ENCODE assay signal across 20 cellular contexts in genomic region chr6:29447670-29448069, GRCh38. TPM values are rescaled to one million over a fixed set of nuclear protein-coding genes. Genes with fewer than 3 reads are reported as not detected.
A peak's percentile ranks its signal among the peaks of the same experiment; 100 is the strongest.
DNase-seq lines count a peak whose midpoint lies in the region; ATAC-seq, FAIRE-seq and TF ChIP-seq lines count a peak whose summit lies in the region.
"Had no signal": no experiment of that assay in that cellular context is flagged by ENCODE, and none has a peak within 500 bp of the region (broad histone marks: within the 10 kb centered on the region; RNA-seq: fewer than 3 reads in every experiment).

No MANE protein-coding gene starts in this region.

- H3K27ac ChIP-seq in GM23338 (ENCODE audit: low read depth) (no peak overlapping the region), astrocyte (ENCODE audit: low read depth, low read length) (no peak overlapping the region)
- H3K27ac ChIP-seq: heart left ventricle, right atrium auricular region, thyroid gland had no signal

- H3K9ac ChIP-seq in astrocyte (ENCODE audit: low read length) = no peak overlapping the region

- H3K4me1 ChIP-seq in GM23338 (ENCODE audit: insufficient read depth) (peaks cover 15% of the 10 kb centered on the region), astrocyte (ENCODE audit: insufficient read depth, low read length) (peaks cover 2% of the 10 kb centered on the region)
- H3K4me1 ChIP-seq: heart left ventricle, right atrium auricular region, thyroid gland had no signal

- CTCF ChIA-PET in activated CD8-positive, alpha-beta T cell treated with anti-CD3 and anti-CD28 coated beads, Interleukin-2, amount 10 ng/mL, durations not matched to agents 7 days and 5 days (lab: Charles Lee) = no interaction called here

- no peak for FAIRE-seq in astrocyte (lab: Jason Lieb, UNC)
- FAIRE-seq: D721Med had no signal

- TF ChIP-seq CTCF in GM23338 (conservative IDR thresholded peaks at IDR 0.05; ENCODE audit: low read depth in 2 of 2) (no peak), astrocyte (IDR thresholded peaks at IDR 0.05; ENCODE audit: insufficient read depth, low read depth, low read length) (no peak)

- H3K9me3 ChIP-seq in astrocyte (ENCODE audit: insufficient read depth, low read depth, low read length) = no peaks in the 10 kb centered on the region
- H3K9me3 ChIP-seq: thyroid gland had no signal

- H4K20me1 ChIP-seq in GM23338 (replicated peaks; ENCODE audit: insufficient read depth) (no peaks in the 10 kb centered on the region), astrocyte (ENCODE audit: insufficient read depth, low read length) (no peaks in the 10 kb centered on the region)

- no peaks in the 10 kb centered on the region for H3F3A ChIP-seq in GM23338 (replicated peaks; ENCODE audit: low read depth)

- peaks cover 3% of the 10 kb centered on the region; the same call in 1 of the 3 replicates for H3K36me3 Mint-ChIP-seq in GM23338 (ENCODE audit: low read depth)
- peaks cover 3% of the 10 kb centered on the region for H3K36me3 Mint-ChIP-seq in astrocyte (ENCODE audit: low read depth, unreplicated experiment)
- no peaks in the 10 kb centered on the region for H3K36me3 Mint-ChIP-seq in activated CD8-positive, alpha-beta T cell treated with anti-CD3 and anti-CD28 coated beads, Interleukin-2, amount 10 ng/mL, durations not matched to agents 7 days and 5 days (ENCODE audit: low read depth)
- no peaks in the 10 kb centered on the region for H3K36me3 Mint-ChIP-seq in T-helper 2 cell treated with Interferon-gamma antibody and Interleukin-4, amounts not matched to agents 5 μg/mL and 100 μg/mL, for 36 hours (ENCODE audit: low read depth)
- H3K36me3 Mint-ChIP-seq: activated naive CD4-positive, alpha-beta T cell treated with anti-CD3 and anti-CD28 coated beads, Interleukin-2, amount 50 U/mL, for 24 hours had no signal

- H3K27me3 ChIP-seq in GM23338 (ENCODE audit: insufficient read depth) = no peaks in the 10 kb centered on the region
- no peaks in the 10 kb centered on the region for H3K27me3 ChIP-seq in astrocyte (ENCODE audit: insufficient read depth, low read length)
- H3K27me3 ChIP-seq: right atrium auricular region, thyroid gland had no signal

- H3K9me3 Mint-ChIP-seq in GM23338 (peaks cover 15% of the 10 kb centered on the region), astrocyte (ENCODE audit: unreplicated experiment) (peaks cover 9% of the 10 kb centered on the region)
- no peaks in the 10 kb centered on the region for H3K9me3 Mint-ChIP-seq in activated CD8-positive, alpha-beta T cell treated with anti-CD3 and anti-CD28 coated beads, Interleukin-2, amount 10 ng/mL, durations not matched to agents 7 days and 5 days (ENCODE audit: insufficient read depth)
- peaks cover 5% of the 10 kb centered on the region for H3K9me3 Mint-ChIP-seq in T-helper 2 cell treated with Interferon-gamma antibody and Interleukin-4, amounts not matched to agents 5 μg/mL and 100 μg/mL, for 36 hours
- H3K9me3 Mint-ChIP-seq: activated naive CD4-positive, alpha-beta T cell treated with anti-CD3 and anti-CD28 coated beads, Interleukin-2, amount 50 U/mL, for 24 hours had no signal

- H3K4me2 ChIP-seq in GM23338 (peak overlapping the region; percentile 46), astrocyte (ENCODE audit: low read length) (no peak overlapping the region)

- peak; percentile 86 for DNase-seq in GM23338 (ENCODE audit: low spot score)
- DNase-seq in astrocyte (ENCODE audit: low read depth) = no peak
- DNase-seq in islet precursor cell = peak; percentile 62
- DNase-seq in NCI-H2171 treated with DMSO at 0.1 percent for 48 hours (lab: John Stamatoyannopoulos, UW) = no peak
- no peak for DNase-seq in activated CD8-positive, alpha-beta T cell treated with anti-CD3 and anti-CD28 coated beads, Interleukin-2, amount 10 ng/mL, durations not matched to agents 7 days and 5 days
- no peak for DNase-seq in T-helper 2 cell treated with Interferon-gamma antibody and Interleukin-4, amounts not matched to agents 5 μg/mL and 100 μg/mL, for 36 hours (ENCODE audit: low spot score)
- DNase-seq: activated CD4-positive, CD25-positive, alpha-beta regulatory T cell treated with anti-CD3 and anti-CD28 coated beads, Interleukin-2, amount 50 U/mL, for 72 hours; heart left ventricle; NCI-H1930; NCI-H69; stimulated activated CD4-positive, alpha-beta T cell treated with anti-CD3 and anti-CD28 coated beads, Interleukin-2, amount 100 ng/mL, for 24 hours; T-helper 17 cell; thyroid gland had no signal

- H3K79me2 ChIP-seq in GM23338 (replicated peaks; ENCODE audit: insufficient read depth) (no peaks in the 10 kb centered on the region), astrocyte (ENCODE audit: insufficient read depth, low read length) (no peaks in the 10 kb centered on the region)

- peaks cover 16% of the 10 kb centered on the region for H3K4me1 Mint-ChIP-seq in GM23338
- peaks cover 43% of the 10 kb centered on the region for H3K4me1 Mint-ChIP-seq in astrocyte (ENCODE audit: low read depth, unreplicated experiment)
- H3K4me1 Mint-ChIP-seq in activated CD8-positive, alpha-beta T cell treated with anti-CD3 and anti-CD28 coated beads, Interleukin-2, amount 10 ng/mL, durations not matched to agents 7 days and 5 days (ENCODE audit: low read depth) = no peaks in the 10 kb centered on the region
- H3K4me1 Mint-ChIP-seq in T-helper 2 cell treated with Interferon-gamma antibody and Interleukin-4, amounts not matched to agents 5 μg/mL and 100 μg/mL, for 36 hours (ENCODE audit: low read depth) = no peaks in the 10 kb centered on the region
- H3K4me1 Mint-ChIP-seq: activated naive CD4-positive, alpha-beta T cell treated with anti-CD3 and anti-CD28 coated beads, Interleukin-2, amount 50 U/mL, for 24 hours; T-helper 17 cell had no signal

- H3K9me2 ChIP-seq in GM23338 (ENCODE audit: insufficient read depth) = peaks cover 11% of the 10 kb centered on the region

- H3K27ac Mint-ChIP-seq in GM23338 (peak overlapping the region; percentile 42), astrocyte (ENCODE audit: unreplicated experiment) (peak overlapping the region; percentile 92)
- H3K27ac Mint-ChIP-seq in activated CD8-positive, alpha-beta T cell treated with anti-CD3 and anti-CD28 coated beads, Interleukin-2, amount 10 ng/mL, durations not matched to agents 7 days and 5 days = no peak overlapping the region
- no peak overlapping the region for H3K27ac Mint-ChIP-seq in T-helper 2 cell treated with Interferon-gamma antibody and Interleukin-4, amounts not matched to agents 5 μg/mL and 100 μg/mL, for 36 hours
- H3K27ac Mint-ChIP-seq: activated naive CD4-positive, alpha-beta T cell treated with anti-CD3 and anti-CD28 coated beads, Interleukin-2, amount 50 U/mL, for 24 hours; T-helper 17 cell had no signal

- ATAC-seq in GM23338 = peak; percentile 97
- no peak for ATAC-seq in activated CD8-positive, alpha-beta T cell treated with anti-CD3 and anti-CD28 coated beads, Interleukin-2, amount 10 ng/mL, durations not matched to agents 7 days and 5 days
- ATAC-seq: heart left ventricle, T-helper 17 cell had no signal

- H2AFZ ChIP-seq in GM23338 (no peak overlapping the region), astrocyte (ENCODE audit: low read depth, low read length) (no peak overlapping the region)

- peaks cover 3% of the 10 kb centered on the region for H3K27me3 Mint-ChIP-seq in GM23338 (ENCODE audit: insufficient read depth, low read depth, poor library complexity)
- no peaks in the 10 kb centered on the region for H3K27me3 Mint-ChIP-seq in astrocyte (ENCODE audit: low read depth, unreplicated experiment)
- H3K27me3 Mint-ChIP-seq in activated CD8-positive, alpha-beta T cell treated with anti-CD3 and anti-CD28 coated beads, Interleukin-2, amount 10 ng/mL, durations not matched to agents 7 days and 5 days (ENCODE audit: low read depth) = peaks cover 11% of the 10 kb centered on the region
- H3K27me3 Mint-ChIP-seq in T-helper 2 cell treated with Interferon-gamma antibody and Interleukin-4, amounts not matched to agents 5 μg/mL and 100 μg/mL, for 36 hours (ENCODE audit: low read depth) = peaks cover 5% of the 10 kb centered on the region

- H3K4me3 ChIP-seq in GM23338 = no peak overlapping the region
- no peak overlapping the region for H3K4me3 ChIP-seq in astrocyte (ENCODE audit: insufficient read depth, low read depth, low read length)
- H3K4me3 ChIP-seq: heart left ventricle, right atrium auricular region, thyroid gland had no signal

- H3K4me3 Mint-ChIP-seq in GM23338 (no peak overlapping the region), astrocyte (ENCODE audit: unreplicated experiment) (peak overlapping the region; percentile 42)
- no peak overlapping the region for H3K4me3 Mint-ChIP-seq in activated CD8-positive, alpha-beta T cell treated with anti-CD3 and anti-CD28 coated beads, Interleukin-2, amount 10 ng/mL, durations not matched to agents 7 days and 5 days
- H3K4me3 Mint-ChIP-seq in T-helper 2 cell treated with Interferon-gamma antibody and Interleukin-4, amounts not matched to agents 5 μg/mL and 100 μg/mL, for 36 hours = no peak overlapping the region
- H3K4me3 Mint-ChIP-seq: activated naive CD4-positive, alpha-beta T cell treated with anti-CD3 and anti-CD28 coated beads, Interleukin-2, amount 50 U/mL, for 24 hours; T-helper 17 cell had no signal

- POLR2A ChIA-PET in activated CD8-positive, alpha-beta T cell treated with anti-CD3 and anti-CD28 coated beads, Interleukin-2, amount 10 ng/mL, durations not matched to agents 7 days and 5 days (lab: Charles Lee) = interaction anchor here (0.6 kb wide), 1 partner anchor 1446 kb away, joined by 4 read pairs; no protein-coding TSS in a partner anchor

- H3K36me3 ChIP-seq in GM23338 (ENCODE audit: insufficient read depth) (no peaks in the 10 kb centered on the region), astrocyte (ENCODE audit: insufficient read depth, low read length) (no peaks in the 10 kb centered on the region)
- H3K36me3 ChIP-seq: heart left ventricle, right atrium auricular region, thyroid gland had no signal

RNA-seq across cellular contexts. Expression of gene OR10C1, which starts 8.6 kb away (rescaled TPM):
- not detected in 2 replicates for total RNA-seq in GM23338 (2014; rRNA removed; shearing (Covaris generic))
- not detected in 2 replicates for polyA plus RNA-seq in GM23338 (2016; fragmentation: Nextera tagmentation; extraction: Ambion mirVana)
- total RNA-seq in astrocyte = not detected in 2 replicates
- not detected for total RNA-seq in activated CD8-positive, alpha-beta T cell treated with anti-CD3 and anti-CD28 coated beads, Interleukin-2, amount 10 ng/mL, durations not matched to agents 7 days and 5 days
- total RNA-seq: epithelial cell of proximal tubule, heart left ventricle, lower leg skin, right atrium auricular region, RPMI7951, T-helper 17 cell, thyroid gland had no signal
- polyA plus RNA-seq: heart left ventricle, neural cell had no signal

RNA-seq across cellular contexts. Expression of gene OR11A1, which starts 9.2 kb away (rescaled TPM):
- total RNA-seq in GM23338 (2014; rRNA removed; shearing (Covaris generic)) = not detected in 2 replicates
- not detected in 2 replicates for polyA plus RNA-seq in GM23338 (2016; fragmentation: Nextera tagmentation; extraction: Ambion mirVana)
- not detected in 2 replicates for total RNA-seq in astrocyte
- total RNA-seq in activated CD8-positive, alpha-beta T cell treated with anti-CD3 and anti-CD28 coated beads, Interleukin-2, amount 10 ng/mL, durations not matched to agents 7 days and 5 days = not detected
- total RNA-seq: epithelial cell of proximal tubule, heart left ventricle, lower leg skin, right atrium auricular region, RPMI7951, T-helper 17 cell, thyroid gland had no signal
- polyA plus RNA-seq: heart left ventricle, neural cell had no signal

RNA-seq across cellular contexts. Expression of gene OR2H1, which starts 9.3 kb away (rescaled TPM):
- total RNA-seq in GM23338 (2014; rRNA removed; shearing (Covaris generic)) = not detected in 2 replicates
- polyA plus RNA-seq in GM23338 (2016; fragmentation: Nextera tagmentation; extraction: Ambion mirVana) = not detected in 2 replicates
- total RNA-seq in astrocyte = not detected in 2 replicates
- total RNA-seq in activated CD8-positive, alpha-beta T cell treated with anti-CD3 and anti-CD28 coated beads, Interleukin-2, amount 10 ng/mL, durations not matched to agents 7 days and 5 days = not detected
- total RNA-seq: epithelial cell of proximal tubule, heart left ventricle, lower leg skin, right atrium auricular region, RPMI7951, T-helper 17 cell, thyroid gland had no signal
- polyA plus RNA-seq: heart left ventricle, neural cell had no signal

RNA-seq across cellular contexts. Expression of gene OR12D1, which starts 32.9 kb away (rescaled TPM):
- not detected in 2 replicates for total RNA-seq in GM23338 (2014; rRNA removed; shearing (Covaris generic))
- polyA plus RNA-seq in GM23338 (2016; fragmentation: Nextera tagmentation; extraction: Ambion mirVana) = not detected in 2 replicates
- not detected in 2 replicates for total RNA-seq in astrocyte
- not detected for total RNA-seq in activated CD8-positive, alpha-beta T cell treated with anti-CD3 and anti-CD28 coated beads, Interleukin-2, amount 10 ng/mL, durations not matched to agents 7 days and 5 days
- total RNA-seq: epithelial cell of proximal tubule, heart left ventricle, lower leg skin, right atrium auricular region, RPMI7951, T-helper 17 cell, thyroid gland had no signal
- polyA plus RNA-seq: heart left ventricle, neural cell had no signal

RNA-seq across cellular contexts. Expression of gene MAS1L, which starts 40.1 kb away (rescaled TPM):
- not detected in 2 replicates for total RNA-seq in GM23338 (2014; rRNA removed; shearing (Covaris generic))
- not detected in 2 replicates for polyA plus RNA-seq in GM23338 (2016; fragmentation: Nextera tagmentation; extraction: Ambion mirVana)
- total RNA-seq in astrocyte = not detected in 2 replicates
- not detected for total RNA-seq in activated CD8-positive, alpha-beta T cell treated with anti-CD3 and anti-CD28 coated beads, Interleukin-2, amount 10 ng/mL, durations not matched to agents 7 days and 5 days
- total RNA-seq: epithelial cell of proximal tubule, heart left ventricle, lower leg skin, right atrium auricular region, RPMI7951, T-helper 17 cell, thyroid gland had no signal
- polyA plus RNA-seq: heart left ventricle, neural cell had no signal

Comparison
In these comparisons a context has a peak if more than half of its experiments do, and no peak if none do; other contexts are left out.
1. DNase-seq: peak in GM23338 (single experiment) and islet precursor cell (single experiment); none in astrocyte (single experiment), NCI-H2171 treated with DMSO at 0.1 percent for 48 hours (single experiment), activated CD8-positive, alpha-beta T cell treated with anti-CD3 and anti-CD28 coated beads, Interleukin-2, amount 10 ng/mL, durations not matched to agents 7 days and 5 days (single experiment) and T-helper 2 cell treated with Interferon-gamma antibody and Interleukin-4, amounts not matched to agents 5 μg/mL and 100 μg/mL, for 36 hours (single experiment).
2. H3K27ac Mint-ChIP-seq: peak in GM23338 (single experiment) and astrocyte (single experiment); none in activated CD8-positive, alpha-beta T cell treated with anti-CD3 and anti-CD28 coated beads, Interleukin-2, amount 10 ng/mL, durations not matched to agents 7 days and 5 days (single experiment) and T-helper 2 cell treated with Interferon-gamma antibody and Interleukin-4, amounts not matched to agents 5 μg/mL and 100 μg/mL, for 36 hours (single experiment).